ENCODE assay signal across 14 cellular contexts in the genomic region with DNA sequence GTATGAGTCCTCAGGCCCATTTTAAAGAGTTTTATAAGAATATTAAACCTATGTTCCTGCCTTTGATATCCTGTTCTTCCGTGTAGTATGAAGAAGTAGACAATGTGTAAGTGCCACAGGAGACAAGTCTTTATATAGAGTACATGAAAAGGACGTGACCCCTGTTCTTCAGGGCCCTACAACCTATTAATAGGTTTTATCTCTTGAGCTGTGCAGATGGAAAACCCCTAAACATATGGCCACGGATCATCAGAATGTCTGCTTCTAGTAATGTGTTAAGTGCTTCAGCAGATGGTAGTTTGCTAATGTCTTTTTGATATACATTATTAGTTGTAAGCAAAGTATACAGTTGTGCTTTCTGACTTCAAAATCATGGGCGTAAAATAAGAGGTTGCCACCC.
"Had no signal": no experiment of that assay in that cellular context is flagged by ENCODE, and none has a peak within 500 bp of the region (broad histone marks: within the 10 kb centered on the region; RNA-seq: fewer than 3 reads in every experiment).

No MANE protein-coding gene starts in this region.

- H3K27ac ChIP-seq: ascending aorta, thyroid gland had no signal

- ATAC-seq: effector memory CD8-positive, alpha-beta T cell; stimulated activated memory B cell treated with anti-CD40 and anti-IgM and Interleukin-4, amounts not matched to agents 10 μg/mL and 1 μg/mL and 100 μg/mL, for 72 hours had no signal

- H3K27me3 ChIP-seq: ascending aorta, thyroid gland had no signal

- H3K9me3 ChIP-seq: ascending aorta, thyroid gland had no signal

- H3K27me3 Mint-ChIP-seq: activated CD4-positive, alpha-beta T cell treated with anti-CD3 and anti-CD28 coated beads, Interleukin-2, amount 10 ng/mL, durations not matched to agents 7 days and 5 days; dendritic cell treated with granulocyte-macrophage colony-stimulating factor and Interleukin-4, amounts not matched to agents 40 ng/mL and 50 ng/mL, for 4 days; stimulated activated memory B cell treated with anti-CD40 and anti-IgM and Interleukin-4, amounts not matched to agents 10 μg/mL and 1 μg/mL and 100 μg/mL, for 72 hours had no signal

- H3K36me3 Mint-ChIP-seq: immature natural killer cell had no signal

- H3K4me1 ChIP-seq: thyroid gland had no signal

- H3K4me3 ChIP-seq: ascending aorta, thyroid gland had no signal

- H3K4me3 Mint-ChIP-seq: activated CD4-positive, alpha-beta T cell treated with anti-CD3 and anti-CD28 coated beads, Interleukin-2, amount 10 ng/mL, durations not matched to agents 7 days and 5 days; activated T-helper 1 cell treated with anti-CD3 and anti-CD28 coated beads, Interleukin-12 subunit alpha, Interleukin-12 subunit beta, Interleukin-2, Interleukin-4 antibody, amounts not matched to agents 30 ng/mL and 10 ng/mL and 1 ng/mL, durations not matched to agents 14 hours and 24 hours and 36 hours; dendritic cell treated with granulocyte-macrophage colony-stimulating factor and Interleukin-4, amounts not matched to agents 40 ng/mL and 50 ng/mL, for 4 days; effector memory CD8-positive, alpha-beta T cell; immature natural killer cell; nephron; stimulated activated memory B cell treated with anti-CD40 and anti-IgM and Interleukin-4, amounts not matched to agents 10 μg/mL and 1 μg/mL and 100 μg/mL, for 72 hours had no signal

- H3K27ac Mint-ChIP-seq: activated CD4-positive, alpha-beta T cell treated with anti-CD3 and anti-CD28 coated beads, Interleukin-2, amount 10 ng/mL, durations not matched to agents 7 days and 5 days; activated T-helper 1 cell treated with anti-CD3 and anti-CD28 coated beads, Interleukin-12 subunit alpha, Interleukin-12 subunit beta, Interleukin-2, Interleukin-4 antibody, amounts not matched to agents 30 ng/mL and 10 ng/mL and 1 ng/mL, durations not matched to agents 14 hours and 24 hours and 36 hours; dendritic cell treated with granulocyte-macrophage colony-stimulating factor and Interleukin-4, amounts not matched to agents 40 ng/mL and 50 ng/mL, for 4 days; effector memory CD8-positive, alpha-beta T cell; immature natural killer cell; nephron; stimulated activated memory B cell treated with anti-CD40 and anti-IgM and Interleukin-4, amounts not matched to agents 10 μg/mL and 1 μg/mL and 100 μg/mL, for 72 hours had no signal

- H3K4me1 Mint-ChIP-seq: immature natural killer cell, nephron had no signal

- H3K36me3 ChIP-seq: ascending aorta, thyroid gland had no signal

- DNase-seq: activated CD4-positive, alpha-beta T cell treated with anti-CD3 and anti-CD28 coated beads, Interleukin-2, amount 10 ng/mL, durations not matched to agents 7 days and 5 days; effector memory CD8-positive, alpha-beta T cell; foreskin melanocyte; head of caudate nucleus; immature natural killer cell; nucleus accumbens; stimulated activated CD4-positive, alpha-beta T cell treated with anti-CD3 and anti-CD28 coated beads, Interleukin-2, amount 100 ng/mL, for 48 hours; thyroid gland had no signal

- FAIRE-seq: bronchial epithelial cell had no signal

- H3K9me3 Mint-ChIP-seq: dendritic cell treated with granulocyte-macrophage colony-stimulating factor and Interleukin-4, amounts not matched to agents 40 ng/mL and 50 ng/mL, for 4 days; effector memory CD8-positive, alpha-beta T cell; immature natural killer cell; nephron; stimulated activated memory B cell treated with anti-CD40 and anti-IgM and Interleukin-4, amounts not matched to agents 10 μg/mL and 1 μg/mL and 100 μg/mL, for 72 hours had no signal
